In genomic region chr19:49851456-49852259, GRCh38 we compare ENCODE assay signal across 2 cellular contexts.
TF ChIP-seq lines count a peak whose summit lies in the region.

No MANE protein-coding gene starts in this region.

TF ChIP-seq in WTC11, 78 proteins besides CTCF, POLR2A, EP300 and RAD21:
- no peak; the same call in 1 of the 2 replicates for TF ChIP-seq HMGXB4 (CRISPR knock-in tag; IDR thresholded peaks at IDR 0.05)
- no peak for TF ChIP-seq SMAD3 (CRISPR knock-in tag; IDR thresholded peaks at IDR 0.05; ENCODE audit: borderline replicate concordance)
- no peak for TF ChIP-seq ELF4 (CRISPR knock-in tag; IDR thresholded peaks at IDR 0.05; ENCODE audit: low read depth)
- no peak for TF ChIP-seq FOXJ3 (CRISPR knock-in tag; IDR thresholded peaks at IDR 0.05; ENCODE audit: borderline replicate concordance)
- TF ChIP-seq ZNF416 (CRISPR knock-in tag; IDR thresholded peaks at IDR 0.05): no peak

TF ChIP-seq in H1, 55 proteins besides CTCF, POLR2A, EP300 and RAD21:
- TF ChIP-seq RXRA (IDR thresholded peaks at IDR 0.05; ENCODE audit: insufficient read depth, low read depth, low read length): no peak
- peak in 1 of 2 experiments; percentile 40; a peak in 1 of 4 replicates for TF ChIP-seq SIN3A (conservative IDR thresholded peaks at IDR 0.05 in 1 of 2, IDR thresholded peaks at IDR 0.05 in 1 of 2; ENCODE audit: low read depth in 1 of 2, low read length in 2 of 2)
- TF ChIP-seq SAP30 (IDR thresholded peaks at IDR 0.05; ENCODE audit: insufficient read depth, insufficient replicate concordance, low read length): peak; percentile 84
- no peak for TF ChIP-seq POLR2AphosphoS5 (IDR thresholded peaks at IDR 0.05; ENCODE audit: low read depth, low read length)
- TF ChIP-seq SUZ12 (IDR thresholded peaks at IDR 0.05; ENCODE audit: low read length): no peak
- 0 out of 2 replicates have a peak, but pooled peaks have one; percentile 13 for TF ChIP-seq MAX (IDR thresholded peaks at IDR 0.05)
- TF ChIP-seq CBX5 (IDR thresholded peaks at IDR 0.05; ENCODE audit: low read depth, low read length): no peak
- TF ChIP-seq USF2 (IDR thresholded peaks at IDR 0.05; ENCODE audit: low read length): no peak
- peak; percentile 41 for TF ChIP-seq ASH2L (IDR thresholded peaks at IDR 0.05; ENCODE audit: low read length)
